ENCODE assay signal across 8 cellular contexts in genomic region chr1:67429011-67429527, GRCh38. TPM values are rescaled to one million over a fixed set of nuclear protein-coding genes. Genes with fewer than 3 reads are reported as not detected.
DNase-seq lines count a peak whose midpoint lies in the region; ATAC-seq, FAIRE-seq and TF ChIP-seq lines count a peak whose summit lies in the region.

No MANE protein-coding gene starts in this region.

- no peak for TF ChIP-seq CTCF in GM12878 (IDR thresholded peaks at IDR 0.05 in 2 of 3, conservative IDR thresholded peaks at IDR 0.05 in 1 of 3; ENCODE audit: control insufficient read depth in 2 of 3, extremely low read depth in 1 of 3, insufficient read depth in 1 of 3, low read depth in 3 of 3, low read length in 3 of 3)
- no peak for TF ChIP-seq CTCF in liver (IDR thresholded peaks at IDR 0.05; ENCODE audit: low read depth, low read length, missing input control)

- H2AFZ ChIP-seq in GM12878 (ENCODE audit: control insufficient read depth, low read depth, low read length): no peak overlapping the region

- H3K27ac ChIP-seq in SJCRH30: peak overlapping the region; percentile 90
- peak overlapping the region; percentile 96 for H3K27ac ChIP-seq in GM12878 (ENCODE audit: control insufficient read depth, insufficient read depth)
- H3K27ac ChIP-seq in liver (ENCODE audit: low read depth in 1 of 2, low read length in 2 of 2): peak overlapping the region; percentile 95 to 98

- POLR2A ChIA-PET in GM12878 (lab: Charles Lee): interaction anchor here (0.5 to 2.0 kb wide), 9 partner anchors 11 to 388 kb away, joined by 3 to 10 read pairs (median 4); no protein-coding TSS in a partner anchor

- peak overlapping the region; percentile 78 for H3K4me3 ChIP-seq in SJCRH30
- H3K4me3 ChIP-seq in GM12878: peak overlapping the region; percentile 91
- peak overlapping the region; percentile 79 to 99 (median 91) for H3K4me3 ChIP-seq in liver (ENCODE audit: low read depth in 1 of 3, low read length in 3 of 3)

- 0 out of 2 replicates have a peak, but pooled peaks cover 5% of the 10 kb centered on the region for H3K4me1 ChIP-seq in SJCRH30
- peaks cover 14% of the 10 kb centered on the region for H3K4me1 ChIP-seq in GM12878 (ENCODE audit: control insufficient read depth, insufficient read depth, low read length)
- peaks cover 3 to 21% (median 7%) of the 10 kb centered on the region in 4 donors for H3K4me1 ChIP-seq in liver (ENCODE audit: control insufficient read depth in 4 of 4, insufficient read depth in 4 of 4, low read length in 3 of 4)

- TF ChIP-seq RAD21 in GM12878 (IDR thresholded peaks at IDR 0.05; ENCODE audit: insufficient read depth, low read depth, low read length): no peak
- no peak for TF ChIP-seq RAD21 in liver (IDR thresholded peaks at IDR 0.05)

- H3K9ac ChIP-seq in GM12878 (ENCODE audit: control insufficient read depth, insufficient read depth, low read length) (peak overlapping the region; percentile 93), liver (ENCODE audit: low read depth in 1 of 2, low read length in 2 of 2) (peak overlapping the region; percentile 79 to 89)

- no peak for TF ChIP-seq EP300 in GM12878 (IDR thresholded peaks at IDR 0.05; ENCODE audit: borderline replicate concordance in 1 of 2, control insufficient read depth in 1 of 2, low read depth in 2 of 2, low read length in 2 of 2)

- peak overlapping the region; percentile 74 for H3K4me2 ChIP-seq in GM12878 (ENCODE audit: control insufficient read depth, insufficient read depth)

- TF ChIP-seq POLR2A in GM12878 (IDR thresholded peaks at IDR 0.05; ENCODE audit: low read depth, low read length): peak; percentile 34; the same call in 1 of the 2 replicates

- DNase-seq in DMS79 treated with DMSO at 0.1 percent for 48 hours (lab: John Stamatoyannopoulos, UW): peak; percentile 15
- DNase-seq in DMS79 (lab: John Stamatoyannopoulos, UW): no peak
- peak; percentile 28 to 42 for DNase-seq in SJCRH30
- no peak for DNase-seq in GM12878 (ENCODE audit: low read depth, low spot score)
- DNase-seq in stimulated activated CD4-positive, alpha-beta T cell treated with anti-CD3 and anti-CD28 coated beads, TNF-alpha, amount 100 ng/mL, for 4 hours (ENCODE audit: low read depth in 3 of 3): peak; percentile 27 to 46 (median 37)
- no peak for DNase-seq in HTR-8/SVneo (ENCODE audit: insufficient read length, low spot score)
- DNase-seq in NCI-H2107 (lab: John Stamatoyannopoulos, UW): no peak

- FAIRE-seq in GM12878 (lab: Jason Lieb, UNC) (no peak), HTR-8/SVneo (lab: Jason Lieb, UNC) (no peak)

- H4K20me1 ChIP-seq in GM12878 (ENCODE audit: control insufficient read depth, insufficient read depth): peaks cover 3% of the 10 kb centered on the region; the same call in 1 of the 2 replicates

- in situ Hi-C loops in GM12878 (cut with MboI): loop anchor here (10.0 kb wide), 1 partner anchor 444 kb away; no protein-coding TSS in a partner anchor

- peaks cover 61% of the 10 kb centered on the region for H3K79me2 ChIP-seq in GM12878 (ENCODE audit: control insufficient read depth, insufficient read depth, low read length)

- SMC1A ChIA-PET in GM12878 (lab: Charles Lee; ENCODE audit: uncharacterized antibody, unreplicated experiment): interaction anchor here (0.6 to 2.3 kb wide), 7 partner anchors 10 to 339 kb away, joined by 3 to 11 read pairs (median 3); no protein-coding TSS in a partner anchor

- H3K27me3 ChIP-seq in SJCRH30 (no peaks in the 10 kb centered on the region), GM12878 (replicated peaks in 1 of 2; ENCODE audit: control insufficient read depth in 2 of 2, insufficient read depth in 2 of 2, low read length in 1 of 2) (no peaks in the 10 kb centered on the region), liver (ENCODE audit: control insufficient read depth in 4 of 4, insufficient read depth in 4 of 4, low read length in 3 of 4) (no peaks in the 10 kb centered on the region)

- H3K36me3 ChIP-seq in SJCRH30 (peaks cover 53% of the 10 kb centered on the region), GM12878 (ENCODE audit: control insufficient read depth in 2 of 2, insufficient read depth in 2 of 2, low read length in 1 of 2) (peaks cover 0 to 12% of the 10 kb centered on the region in 2 experiments; a peak in 3 of 4 replicates), liver (ENCODE audit: control insufficient read depth in 4 of 4, insufficient read depth in 3 of 4, low read depth in 1 of 4, low read length in 3 of 4) (peaks cover 2 to 18% (median 16%) of the 10 kb centered on the region in 4 donors)

- no peaks in the 10 kb centered on the region for H3K9me3 ChIP-seq in SJCRH30 (replicated peaks)
- H3K9me3 ChIP-seq in GM12878 (replicated peaks; ENCODE audit: control insufficient read depth, insufficient read depth, low read length): no peaks in the 10 kb centered on the region
- no peaks in the 10 kb centered on the region for H3K9me3 ChIP-seq in liver (ENCODE audit: control insufficient read depth in 4 of 4, low read length in 3 of 4)

- intact Hi-C loops in GM12878 (cut with micrococcal nuclease; ENCODE audit: unreplicated experiment): loop anchor here (10.0 kb wide), 2 partner anchors 284 to 444 kb away; no protein-coding TSS in a partner anchor

- CTCF ChIA-PET in GM12878 (lab: Yijun Ruan, JAX): interaction anchor here (0.6 to 5.2 kb wide), 8 partner anchors 10 to 440 kb away, joined by 3 to 38 read pairs (median 4); no protein-coding TSS in a partner anchor

- peak; percentile 4; the same call in 2 of the 3 replicates for ATAC-seq in GM12878

- no TSS peak for BruUV-seq in GM12878 (replicated peaks; lab: Mats Ljungman, UMichigan)

- under 1% methylated on average over 25 of the region's 25 CpGs for WGBS in GM12878 (ENCODE audit: insufficient coverage, insufficient replicate concordance, low lambda C conversion rate, missing lambda C conversion rate)
- under 1% methylated on average over 25 of the region's 25 CpGs for WGBS in liver

- RAD21 ChIA-PET in GM12878 (lab: Charles Lee; ENCODE audit: unreplicated experiment): interaction anchor here (0.7 to 1.8 kb wide), 7 partner anchors 12 to 384 kb away, joined by 3 to 6 read pairs (median 3); no protein-coding TSS in a partner anchor

TF ChIP-seq in GM12878, 131 proteins besides CTCF, POLR2A, EP300 and RAD21 (continues in another document):
- TF ChIP-seq TAF1 (IDR thresholded peaks at IDR 0.05; ENCODE audit: borderline replicate concordance, low read depth, low read length) (0 out of 2 replicates have a peak, but pooled peaks have one; percentile 6), CBX3 (IDR thresholded peaks at IDR 0.05; ENCODE audit: borderline replicate concordance, low read depth) (no peak), CBX5 (IDR thresholded peaks at IDR 0.05; ENCODE audit: low read depth) (no peak), RUNX3 (IDR thresholded peaks at IDR 0.05; ENCODE audit: low read length) (peak; percentile 24), BRCA1 (IDR thresholded peaks at IDR 0.05; ENCODE audit: low read depth, low read length) (no peak)

TF ChIP-seq in liver, 16 proteins besides CTCF, POLR2A, EP300 and RAD21:
- TF ChIP-seq, protein P1, sequence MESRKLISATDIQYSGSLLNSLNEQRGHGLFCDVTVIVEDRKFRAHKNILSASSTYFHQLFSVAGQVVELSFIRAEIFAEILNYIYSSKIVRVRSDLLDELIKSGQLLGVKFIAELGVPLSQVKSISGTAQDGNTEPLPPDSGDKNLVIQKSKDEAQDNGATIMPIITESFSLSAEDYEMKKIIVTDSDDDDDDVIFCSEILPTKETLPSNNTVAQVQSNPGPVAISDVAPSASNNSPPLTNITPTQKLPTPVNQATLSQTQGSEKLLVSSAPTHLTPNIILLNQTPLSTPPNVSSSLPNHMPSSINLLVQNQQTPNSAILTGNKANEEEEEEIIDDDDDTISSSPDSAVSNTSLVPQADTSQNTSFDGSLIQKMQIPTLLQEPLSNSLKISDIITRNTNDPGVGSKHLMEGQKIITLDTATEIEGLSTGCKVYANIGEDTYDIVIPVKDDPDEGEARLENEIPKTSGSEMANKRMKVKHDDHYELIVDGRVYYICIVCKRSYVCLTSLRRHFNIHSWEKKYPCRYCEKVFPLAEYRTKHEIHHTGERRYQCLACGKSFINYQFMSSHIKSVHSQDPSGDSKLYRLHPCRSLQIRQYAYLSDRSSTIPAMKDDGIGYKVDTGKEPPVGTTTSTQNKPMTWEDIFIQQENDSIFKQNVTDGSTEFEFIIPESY (IDR thresholded peaks at IDR 0.05): no peak
- TF ChIP-seq, protein P2, sequence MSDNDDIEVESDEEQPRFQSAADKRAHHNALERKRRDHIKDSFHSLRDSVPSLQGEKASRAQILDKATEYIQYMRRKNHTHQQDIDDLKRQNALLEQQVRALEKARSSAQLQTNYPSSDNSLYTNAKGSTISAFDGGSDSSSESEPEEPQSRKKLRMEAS (IDR thresholded peaks at IDR 0.05): peak; percentile 73

RNA-seq across cellular contexts. Expression of gene SERBP1, which starts 1.1 kb away (rescaled TPM):
- total RNA-seq in SJCRH30 (2014; rRNA removed; shearing (Covaris generic)): 503 and 535 TPM in 2 replicates
- 200 and 206 TPM in 2 replicates for total RNA-seq in GM12878 (2013; cell fraction: nucleolus; rRNA removed)
- total RNA-seq in GM12878 (2014; rRNA removed) (334 and 376 TPM in 2 replicates), GM12878 (2014; rRNA removed; fragmentation: Illumina TruSeq; extraction: Trizol) (471 and 509 TPM in 2 replicates), GM12878 (2021) (383 and 385 TPM in 2 replicates), liver (100 to 1,000 TPM; 134 to 140 TPM)
- polyA plus RNA-seq in GM12878 (2011; ENCODE audit: low read depth): 133 TPM
- polyA plus RNA-seq in GM12878 (2011; rRNA removed) (416 and 531 TPM in 2 replicates), GM12878 (2014; fragmentation: Illumina TruSeq; extraction: Trizol) (414 and 440 TPM in 2 replicates), GM12878 (2014; fragmentation: Nextera tagmentation; extraction: Ambion mirVana) (100 to 1,000 TPM in 1 of 2 experiments, 10 to 100 TPM in 1; 76.7 to 111 TPM), GM12878 (2014; rRNA removed) (343 and 346 TPM in 2 replicates), GM12878 (2016; fragmentation: Nextera tagmentation; extraction: Ambion mirVana) (100 to 1,000 TPM; 384 to 389 TPM), liver (10 to 100 TPM; 66.6 to 99.1 TPM)
- 172 and 204 TPM in 2 replicates for polyA plus RNA-seq in GM12878 (2011; cell fraction: cytosol; rRNA removed)
- 107 and 186 TPM in 2 replicates for polyA plus RNA-seq in GM12878 (2011; cell fraction: nucleus; rRNA removed)
- 308 and 325 TPM in 2 replicates for polyA plus RNA-seq in GM12878 (2012)
- polyA minus RNA-seq in GM12878 (2011; rRNA and poly(A)+ RNA removed): 117 and 148 TPM in 2 replicates
- polyA minus RNA-seq in GM12878 (2011; cell fraction: cytosol; rRNA and poly(A)+ RNA removed): 120 and 146 TPM in 2 replicates
- polyA minus RNA-seq in GM12878 (2011; cell fraction: nucleus; rRNA and poly(A)+ RNA removed): 45.2 and 84.8 TPM in 2 replicates

Comparison
In these comparisons a context has a peak if more than half of its experiments do, and no peak if none do; other contexts are left out.
1. DNase-seq: peak in DMS79 treated with DMSO at 0.1 percent for 48 hours (single experiment), SJCRH30 (2 of 2) and stimulated activated CD4-positive, alpha-beta T cell treated with anti-CD3 and anti-CD28 coated beads, TNF-alpha, amount 100 ng/mL, for 4 hours (3 of 3); none in DMS79 (single experiment), GM12878 (single experiment), HTR-8/SVneo (single experiment) and NCI-H2107 (single experiment).
2. Peak in every context shown above with its lines, with median percentiles within 50 percentile points of each other: H3K27ac ChIP-seq and H3K4me3 ChIP-seq.